In the genomic region with DNA sequence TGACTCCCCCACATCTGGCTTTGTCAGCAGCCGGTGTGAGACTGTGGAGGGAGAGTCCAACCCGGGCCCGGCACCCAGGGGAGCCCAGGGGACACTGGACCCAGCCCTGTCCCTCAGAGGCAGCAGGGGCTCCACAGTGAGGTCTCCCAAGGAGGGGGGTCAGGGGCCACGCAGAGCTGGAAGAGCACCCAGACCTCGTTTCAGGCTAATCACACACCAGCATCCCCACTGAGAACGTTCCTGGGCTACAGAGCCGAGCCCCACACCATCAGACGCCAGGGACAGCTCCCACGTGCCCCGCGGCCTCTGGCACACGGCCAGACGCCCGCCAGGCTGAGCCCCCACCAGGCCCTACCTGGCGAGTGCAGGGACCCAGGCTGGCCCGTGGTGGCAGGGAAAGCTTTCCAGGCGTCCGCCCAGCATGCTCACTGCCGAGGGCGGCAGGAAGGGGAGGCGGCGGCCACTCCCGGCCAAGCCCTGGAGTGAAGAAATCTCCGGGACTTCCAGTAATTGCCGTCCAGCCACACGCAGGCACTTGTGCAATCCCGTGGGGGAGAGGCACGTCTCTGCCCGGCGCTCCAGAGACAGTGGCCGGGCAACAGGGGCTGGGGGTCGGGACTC, we compare ENCODE assay signal across 8 cellular contexts. TPM values are rescaled to one million over a fixed set of nuclear protein-coding genes. Genes with fewer than 3 reads are reported as not detected.
DNase-seq lines count a peak whose midpoint lies in the region; ATAC-seq and TF ChIP-seq lines count a peak whose summit lies in the region.

No MANE protein-coding gene starts in this region.

- H2BK120ac ChIP-seq in mesenchymal stem cell (ENCODE audit: low read depth, low read length), result peak overlapping the region; percentile 96

- H2AFZ ChIP-seq in mesenchymal stem cell (ENCODE audit: low read depth, low read length), result no peak overlapping the region

- peak overlapping the region; percentile 98 for H4K91ac ChIP-seq in mesenchymal stem cell (ENCODE audit: low read length)

- WGBS in endodermal cell (ENCODE audit: insufficient coverage in 1 of 2, insufficient read length in 1 of 2), 2 experiments, result 93 to 95% methylated on average over 29 to 32 of the region's 32 CpGs
- 48% methylated on average over 32 of the region's 32 CpGs for WGBS in mesenchymal stem cell
- 32% methylated on average over 32 of the region's 32 CpGs for WGBS in urinary bladder

- H3K36me3 ChIP-seq in endodermal cell (ENCODE audit: control insufficient read depth, insufficient read depth, low read length) (peaks cover 16% of the 10 kb centered on the region), mesenchymal stem cell (ENCODE audit: control insufficient read depth in 1 of 2, insufficient read depth in 2 of 2, low read depth in 1 of 2, low read length in 2 of 2) (peaks cover 24 to 84% of the 10 kb centered on the region in 2 experiments), urinary bladder (ENCODE audit: insufficient read depth) (peaks cover 4% of the 10 kb centered on the region)

- H3K27me3 ChIP-seq in endodermal cell (ENCODE audit: control insufficient read depth, insufficient read depth, low read length, poor library complexity, severe bottlenecking) (no peaks in the 10 kb centered on the region), mesenchymal stem cell (ENCODE audit: control insufficient read depth in 1 of 2, insufficient read depth in 1 of 2, low read length in 2 of 2) (no peaks in the 10 kb centered on the region)

- H3K79me1 ChIP-seq in mesenchymal stem cell (replicated peaks; ENCODE audit: low read length, poor library complexity, severe bottlenecking), result peaks cover 31% of the 10 kb centered on the region

- no peaks in the 10 kb centered on the region for H3K4me1 ChIP-seq in endodermal cell (ENCODE audit: control insufficient read depth, insufficient read depth, low read length)
- peaks cover 28% of the 10 kb centered on the region for H3K4me1 ChIP-seq in mesenchymal stem cell (ENCODE audit: control insufficient read depth, insufficient read depth, low read depth, low read length)
- peaks cover 4% of the 10 kb centered on the region for H3K4me1 ChIP-seq in urinary bladder (ENCODE audit: insufficient read depth)

- H3K4me3 ChIP-seq in endodermal cell (ENCODE audit: low read length) (no peak overlapping the region), mesenchymal stem cell (ENCODE audit: insufficient read depth in 1 of 2, low read depth in 1 of 2, low read length in 2 of 2) (peak overlapping the region in 1 of 2 experiments; percentile 71), urinary bladder (ENCODE audit: low read depth, low read length) (no peak overlapping the region)

- H3K4me2 ChIP-seq in mesenchymal stem cell (ENCODE audit: low read length, poor library complexity, severe bottlenecking), result peak overlapping the region; percentile 40

- DNase-seq in NCI-H69 (lab: John Stamatoyannopoulos, UW) (peak; percentile 43), endodermal cell (no peak), mesenchymal stem cell (peak; percentile 95), HUDEP-2 (lab: John Stamatoyannopoulos, UW; ENCODE audit: unreplicated experiment in 76 of 76) (no peak), NCI-H2029 treated with DMSO at 0.1 percent for 48 hours (lab: John Stamatoyannopoulos, UW) (no peak)
- DNase-seq in activated naive CD4-positive, alpha-beta T cell treated with Interleukin-2 at 50 U/mL for 16 hours, result no peak

- H3K9ac ChIP-seq in endodermal cell (ENCODE audit: extremely low read depth, low read length, poor library complexity, severe bottlenecking) (no peak overlapping the region), mesenchymal stem cell (ENCODE audit: low read length) (peak overlapping the region; percentile 84)

- H3K9me3 ChIP-seq in endodermal cell (ENCODE audit: control insufficient read depth, low read length) (no peaks in the 10 kb centered on the region), mesenchymal stem cell (ENCODE audit: control insufficient read depth, low read length) (no peaks in the 10 kb centered on the region)

- H3K36me3 Mint-ChIP-seq in endodermal cell (ENCODE audit: low read depth), result peaks cover 15% of the 10 kb centered on the region

- H3K27ac ChIP-seq in endodermal cell (ENCODE audit: low read depth, low read length) (peak overlapping the region; percentile 17), mesenchymal stem cell (ENCODE audit: low read length, poor library complexity, severe bottlenecking) (no peak overlapping the region), urinary bladder (ENCODE audit: low read depth) (peak overlapping the region; percentile 95)

- peak overlapping the region; percentile 96 to 99 for H3K18ac ChIP-seq in mesenchymal stem cell (ENCODE audit: low read depth in 1 of 2, low read length in 2 of 2)

- no peak overlapping the region for H3K4me3 Mint-ChIP-seq in endodermal cell

- peak overlapping the region; percentile 1 for H2AK5ac ChIP-seq in mesenchymal stem cell (ENCODE audit: low read length, severe bottlenecking)

- no peak for ATAC-seq in GM18868 (IDR thresholded peaks at IDR 0.05; ENCODE audit: unreplicated experiment)

- H3K14ac ChIP-seq in mesenchymal stem cell (ENCODE audit: low read length in 2 of 2), result peak overlapping the region in 1 of 2 experiments; percentile 66

- peak overlapping the region; percentile 97 to 99 for H3K4ac ChIP-seq in mesenchymal stem cell (ENCODE audit: low read depth in 1 of 2, low read length in 2 of 2)

- peak overlapping the region; percentile 85 to 99 for H2BK12ac ChIP-seq in mesenchymal stem cell (ENCODE audit: low read length in 2 of 2)

- no peaks in the 10 kb centered on the region for H3K27me3 Mint-ChIP-seq in endodermal cell (ENCODE audit: insufficient read depth)

- peak overlapping the region; percentile 95 for H4K8ac ChIP-seq in mesenchymal stem cell (ENCODE audit: low read length)

- no peak overlapping the region for H3K27ac Mint-ChIP-seq in endodermal cell

- no peak for TF ChIP-seq CTCF in endodermal cell (conservative IDR thresholded peaks at IDR 0.05)

- H3K23ac ChIP-seq in mesenchymal stem cell (ENCODE audit: low read length in 2 of 2), result peak overlapping the region in 1 of 2 experiments; percentile 79

- H2BK5ac ChIP-seq in mesenchymal stem cell (ENCODE audit: low read depth, low read length, poor library complexity, severe bottlenecking), result no peak overlapping the region

- H3K4me1 Mint-ChIP-seq in endodermal cell, result no peaks in the 10 kb centered on the region

- no peaks in the 10 kb centered on the region for H3K9me3 Mint-ChIP-seq in endodermal cell

- H2BK15ac ChIP-seq in mesenchymal stem cell (ENCODE audit: low read depth, poor library complexity, severe bottlenecking), result peak overlapping the region; percentile 99

RNA-seq across cellular contexts. Expression of a gene that starts 19.2 kb away (rescaled TPM):
- total RNA-seq in endodermal cell (10 to 100 TPM; 43.3 to 50.4 TPM), urinary bladder (7.6 TPM)
- polyA plus RNA-seq in endodermal cell (2013, experiment 1 of 2), result 17.7 TPM
- polyA plus RNA-seq in endodermal cell (2013, experiment 2 of 2), result 17.6 TPM
- 32.3 TPM for polyA plus RNA-seq in mesenchymal stem cell (2013, experiment 1 of 2)
- polyA plus RNA-seq in mesenchymal stem cell (2013, experiment 2 of 2), result 31.7 TPM
- 44.8 TPM for polyA plus RNA-seq in urinary bladder

RNA-seq across cellular contexts. Expression of a gene that starts 50.7 kb away (rescaled TPM):
- total RNA-seq in endodermal cell (10 to 100 TPM; 78.8 to 81.4 TPM), urinary bladder (31.7 TPM)
- 44.7 TPM for polyA plus RNA-seq in endodermal cell (2013, experiment 1 of 2)
- 46.8 TPM for polyA plus RNA-seq in endodermal cell (2013, experiment 2 of 2)
- 31.4 TPM for polyA plus RNA-seq in mesenchymal stem cell (2013, experiment 1 of 2)
- polyA plus RNA-seq in mesenchymal stem cell (2013, experiment 2 of 2), result 31.8 TPM
- 56.5 TPM for polyA plus RNA-seq in urinary bladder

RNA-seq across cellular contexts. Expression of a gene that starts 51.0 kb away (rescaled TPM):
- 100 to 1,000 TPM; 331 to 449 TPM for total RNA-seq in endodermal cell
- 418 TPM for polyA plus RNA-seq in endodermal cell (2013, experiment 1 of 2)
- polyA plus RNA-seq in endodermal cell (2013, experiment 2 of 2), result 416 TPM
- polyA plus RNA-seq in mesenchymal stem cell (2013, experiment 1 of 2), result 676 TPM
- polyA plus RNA-seq in mesenchymal stem cell (2013, experiment 2 of 2), result 686 TPM
- 71.3 TPM for total RNA-seq in urinary bladder
- 452 TPM for polyA plus RNA-seq in urinary bladder

RNA-seq across cellular contexts. Expression of a gene that starts 59.7 kb away (rescaled TPM):
- total RNA-seq in endodermal cell (100 to 1,000 TPM; 225 to 254 TPM), urinary bladder (35.2 TPM)
- polyA plus RNA-seq in endodermal cell (2013, experiment 1 of 2), result 192 TPM
- polyA plus RNA-seq in endodermal cell (2013, experiment 2 of 2), result 174 TPM
- polyA plus RNA-seq in mesenchymal stem cell (2013, experiment 1 of 2), result 152 TPM
- polyA plus RNA-seq in mesenchymal stem cell (2013, experiment 2 of 2), result 153 TPM
- polyA plus RNA-seq in urinary bladder, result 255 TPM

Comparison
In these comparisons a context has a peak if more than half of its experiments do, and no peak if none do; other contexts are left out.
1. DNase-seq: peak in NCI-H69 (single experiment) and mesenchymal stem cell (single experiment); none in endodermal cell (single experiment), HUDEP-2 (0 of 76), activated naive CD4-positive, alpha-beta T cell treated with Interleukin-2 at 50 U/mL for 16 hours (single experiment) and NCI-H2029 treated with DMSO at 0.1 percent for 48 hours (single experiment).